Comparison of ENCODE assay signal across 11 cellular contexts in genomic region chr1:21903638-21904474, GRCh38. TPM values are rescaled to one million over a fixed set of nuclear protein-coding genes. Genes with fewer than 3 reads are reported as not detected.
DNase-seq lines count a peak whose midpoint lies in the region; ATAC-seq and TF ChIP-seq lines count a peak whose summit lies in the region.
"Had no signal": no experiment of that assay in that cellular context is flagged by ENCODE, and none has a peak within 500 bp of the region (broad histone marks: within the 10 kb centered on the region; RNA-seq: fewer than 3 reads in every experiment).

No MANE protein-coding gene starts in this region.

- no peaks in the 10 kb centered on the region for H3K27me3 Mint-ChIP-seq in activated CD8-positive, alpha-beta T cell treated with anti-CD3 and anti-CD28 coated beads for 36 hours
- H3K27me3 Mint-ChIP-seq in activated CD8-positive, alpha-beta T cell treated with anti-CD3 and anti-CD28 coated beads, Interleukin-2, amount 10 ng/mL, durations not matched to agents 7 days and 5 days (ENCODE audit: low read depth), result no peaks in the 10 kb centered on the region
- peaks cover under 1% of the 10 kb centered on the region for H3K27me3 Mint-ChIP-seq in nephron progenitor cell (ENCODE audit: low read depth, poor library complexity)
- H3K27me3 Mint-ChIP-seq: activated CD8-positive, alpha-beta memory T cell treated with anti-CD3 and anti-CD28 coated beads, Interleukin-2, amount 10 ng/mL, durations not matched to agents 7 days and 5 days had no signal

- H3K9me3 ChIP-seq in esophagus (ENCODE audit: control insufficient read depth in 2 of 2, insufficient read depth in 1 of 2, low read depth in 1 of 2, low read length in 1 of 2) (no peaks in the 10 kb centered on the region), upper lobe of left lung (no peaks in the 10 kb centered on the region)
- H3K9me3 ChIP-seq: A549 had no signal

- peaks cover 15% of the 10 kb centered on the region for H3K4me1 Mint-ChIP-seq in activated CD8-positive, alpha-beta T cell treated with anti-CD3 and anti-CD28 coated beads for 36 hours (ENCODE audit: low read depth)
- peaks cover 7% of the 10 kb centered on the region for H3K4me1 Mint-ChIP-seq in activated CD8-positive, alpha-beta T cell treated with anti-CD3 and anti-CD28 coated beads, Interleukin-2, amount 10 ng/mL, durations not matched to agents 7 days and 5 days (ENCODE audit: low read depth)
- peaks cover 75% of the 10 kb centered on the region for H3K4me1 Mint-ChIP-seq in nephron progenitor cell

- no peak for ATAC-seq in activated CD8-positive, alpha-beta T cell treated with anti-CD3 and anti-CD28 coated beads for 36 hours
- ATAC-seq in activated CD8-positive, alpha-beta T cell treated with anti-CD3 and anti-CD28 coated beads, Interleukin-2, amount 10 ng/mL, durations not matched to agents 7 days and 5 days, result no peak
- ATAC-seq in upper lobe of left lung (ENCODE audit: low FRiP score in 2 of 2), result no peak

- H3K36me3 Mint-ChIP-seq in activated CD8-positive, alpha-beta T cell treated with anti-CD3 and anti-CD28 coated beads for 36 hours (ENCODE audit: low read depth), result no peaks in the 10 kb centered on the region
- no peaks in the 10 kb centered on the region for H3K36me3 Mint-ChIP-seq in activated CD8-positive, alpha-beta T cell treated with anti-CD3 and anti-CD28 coated beads, Interleukin-2, amount 10 ng/mL, durations not matched to agents 7 days and 5 days (ENCODE audit: low read depth)
- H3K36me3 Mint-ChIP-seq in nephron progenitor cell (ENCODE audit: low read depth), result no peaks in the 10 kb centered on the region
- H3K36me3 Mint-ChIP-seq: activated CD8-positive, alpha-beta memory T cell treated with anti-CD3 and anti-CD28 coated beads, Interleukin-2, amount 10 ng/mL, durations not matched to agents 7 days and 5 days had no signal

- peak overlapping the region; percentile 52 for H3K27ac Mint-ChIP-seq in activated CD8-positive, alpha-beta T cell treated with anti-CD3 and anti-CD28 coated beads for 36 hours
- H3K27ac Mint-ChIP-seq in activated CD8-positive, alpha-beta T cell treated with anti-CD3 and anti-CD28 coated beads, Interleukin-2, amount 10 ng/mL, durations not matched to agents 7 days and 5 days, result no peak overlapping the region
- peak overlapping the region; percentile 61 for H3K27ac Mint-ChIP-seq in nephron progenitor cell
- H3K27ac Mint-ChIP-seq: activated CD8-positive, alpha-beta memory T cell treated with anti-CD3 and anti-CD28 coated beads, Interleukin-2, amount 10 ng/mL, durations not matched to agents 7 days and 5 days had no signal

- no peaks in the 10 kb centered on the region for H3K9me3 Mint-ChIP-seq in activated CD8-positive, alpha-beta T cell treated with anti-CD3 and anti-CD28 coated beads for 36 hours
- H3K9me3 Mint-ChIP-seq in activated CD8-positive, alpha-beta T cell treated with anti-CD3 and anti-CD28 coated beads, Interleukin-2, amount 10 ng/mL, durations not matched to agents 7 days and 5 days (ENCODE audit: insufficient read depth), result no peaks in the 10 kb centered on the region
- no peaks in the 10 kb centered on the region for H3K9me3 Mint-ChIP-seq in nephron progenitor cell

- H3K4me1 ChIP-seq in esophagus (ENCODE audit: control insufficient read depth in 2 of 2, insufficient read depth in 2 of 2, low read length in 1 of 2), result peaks cover 19 to 31% of the 10 kb centered on the region in 2 donors
- H3K4me1 ChIP-seq in upper lobe of left lung, result peaks cover 54 to 73% (median 63%) of the 10 kb centered on the region in 4 donors

- H3K4me3 Mint-ChIP-seq in activated CD8-positive, alpha-beta T cell treated with anti-CD3 and anti-CD28 coated beads for 36 hours, result no peak overlapping the region
- no peak overlapping the region for H3K4me3 Mint-ChIP-seq in activated CD8-positive, alpha-beta T cell treated with anti-CD3 and anti-CD28 coated beads, Interleukin-2, amount 10 ng/mL, durations not matched to agents 7 days and 5 days
- H3K4me3 Mint-ChIP-seq in nephron progenitor cell, result no peak overlapping the region
- H3K4me3 Mint-ChIP-seq: activated CD8-positive, alpha-beta memory T cell treated with anti-CD3 and anti-CD28 coated beads, Interleukin-2, amount 10 ng/mL, durations not matched to agents 7 days and 5 days had no signal

- H3K4me3 ChIP-seq in esophagus (ENCODE audit: low read depth in 1 of 2, low read length in 2 of 2) (no peak overlapping the region), upper lobe of left lung (no peak overlapping the region)
- H3K4me3 ChIP-seq: A549 had no signal

- no peak for TF ChIP-seq POLR2A in upper lobe of left lung (IDR thresholded peaks at IDR 0.05)

- no peaks in the 10 kb centered on the region for H3K27me3 ChIP-seq in esophagus (ENCODE audit: control insufficient read depth in 1 of 2, insufficient read depth in 2 of 2, low read length in 2 of 2)
- H3K27me3 ChIP-seq in upper lobe of left lung, result no peaks in the 10 kb centered on the region

- intact Hi-C loops in activated CD8-positive, alpha-beta T cell treated with anti-CD3 and anti-CD28 coated beads for 36 hours (cut with micrococcal nuclease), result no loop called here

- TF ChIP-seq CTCF in activated CD8-positive, alpha-beta T cell treated with anti-CD3 and anti-CD28 coated beads for 36 hours (IDR thresholded peaks at IDR 0.05), result no peak
- TF ChIP-seq CTCF in nephron progenitor cell (IDR thresholded peaks at IDR 0.05) (no peak), upper lobe of left lung (IDR thresholded peaks at IDR 0.05) (no peak)

- CTCF ChIA-PET in activated CD8-positive, alpha-beta T cell treated with anti-CD3 and anti-CD28 coated beads for 36 hours (lab: Charles Lee), result no interaction called here
- CTCF ChIA-PET in activated CD8-positive, alpha-beta T cell treated with anti-CD3 and anti-CD28 coated beads, Interleukin-2, amount 10 ng/mL, durations not matched to agents 7 days and 5 days (lab: Charles Lee), result no interaction called here

- DNase-seq in activated CD8-positive, alpha-beta T cell treated with anti-CD3 and anti-CD28 coated beads for 36 hours, result no peak
- no peak for DNase-seq in activated CD8-positive, alpha-beta T cell treated with anti-CD3 and anti-CD28 coated beads, Interleukin-2, amount 10 ng/mL, durations not matched to agents 7 days and 5 days
- DNase-seq in nephron progenitor cell (no peak), upper lobe of left lung (no peak), NCI-H146 treated with DMSO at 0.1 percent for 48 hours (lab: John Stamatoyannopoulos, UW; ENCODE audit: unreplicated experiment) (no peak), A172 (ENCODE audit: low spot score) (no peak), NCI-H2196 (lab: John Stamatoyannopoulos, UW; ENCODE audit: unreplicated experiment) (no peak)
- DNase-seq: activated CD8-positive, alpha-beta memory T cell treated with anti-CD3 and anti-CD28 coated beads, Interleukin-2, amount 10 ng/mL, durations not matched to agents 7 days and 5 days; NCI-H446 had no signal

- no peaks in the 10 kb centered on the region for H3K36me3 ChIP-seq in esophagus (ENCODE audit: control insufficient read depth in 2 of 2, insufficient read depth in 2 of 2, low read length in 1 of 2)
- no peaks in the 10 kb centered on the region for H3K36me3 ChIP-seq in upper lobe of left lung

- POLR2A ChIA-PET in activated CD8-positive, alpha-beta T cell treated with anti-CD3 and anti-CD28 coated beads for 36 hours (lab: Charles Lee), result interaction anchor here (1.0 kb wide), 1 partner anchor 53 kb away, joined by 3 read pairs; no protein-coding TSS in a partner anchor
- POLR2A ChIA-PET in activated CD8-positive, alpha-beta T cell treated with anti-CD3 and anti-CD28 coated beads, Interleukin-2, amount 10 ng/mL, durations not matched to agents 7 days and 5 days (lab: Charles Lee), result no interaction called here

- H3K27ac ChIP-seq in esophagus (ENCODE audit: low read depth in 2 of 2, low read length in 1 of 2) (peak overlapping the region; percentile 89 to 96), upper lobe of left lung (peak overlapping the region; percentile 52 to 71 (median 60))

- WGBS in esophagus, 2 donors, result 62 to 75% methylated on average over 27 of the region's 27 CpGs
- 77 to 83% methylated on average over 27 of the region's 27 CpGs for WGBS in upper lobe of left lung, 2 donors

- no peak for TF ChIP-seq EP300 in upper lobe of left lung (IDR thresholded peaks at IDR 0.05)

RNA-seq across cellular contexts. Expression of gene HSPG2, which starts 33.3 kb away (rescaled TPM):
- 10 to 100 TPM; 52.1 to 59.0 TPM for total RNA-seq in activated CD8-positive, alpha-beta T cell treated with anti-CD3 and anti-CD28 coated beads for 36 hours
- total RNA-seq in activated CD8-positive, alpha-beta T cell treated with anti-CD3 and anti-CD28 coated beads, Interleukin-2, amount 10 ng/mL, durations not matched to agents 7 days and 5 days, result 1 to 10 TPM; 3.2 to 3.8 TPM
- polyA plus RNA-seq in esophagus, result 10 to 100 TPM; 37.6 to 55.0 TPM
- total RNA-seq in upper lobe of left lung, result 100 to 1,000 TPM; 104 to 433 (median 227) TPM
- total RNA-seq in A172 (2014; rRNA removed; shearing (Covaris generic)), result 17.9 and 18.3 TPM in 2 replicates
